In the genomic region with DNA sequence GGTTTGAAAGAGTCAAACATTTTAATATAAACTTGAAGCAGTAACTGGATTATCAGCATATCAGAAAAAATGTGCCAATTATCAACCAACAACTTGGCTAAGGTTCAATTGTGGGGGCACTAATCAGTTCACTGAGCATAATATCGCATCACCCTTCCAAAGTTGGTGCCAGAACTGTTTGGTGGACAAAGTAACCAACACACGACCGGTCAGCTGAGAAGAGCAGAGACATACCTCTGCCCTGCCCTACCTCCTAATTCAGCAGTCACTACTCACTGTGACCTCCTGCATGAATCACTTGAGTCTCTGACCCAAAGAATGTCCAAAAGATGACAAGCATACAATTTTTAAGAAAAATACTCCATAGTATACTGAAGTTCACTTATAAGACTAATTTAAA, we compare ENCODE assay signal across 16 cellular contexts. TPM values are rescaled to one million over a fixed set of nuclear protein-coding genes. Genes with fewer than 3 reads are reported as not detected.
DNase-seq lines count a peak whose midpoint lies in the region; ATAC-seq, FAIRE-seq and TF ChIP-seq lines count a peak whose summit lies in the region.
"Had no signal": no experiment of that assay in that cellular context is flagged by ENCODE, and none has a peak within 500 bp of the region (broad histone marks: within the 10 kb centered on the region; RNA-seq: fewer than 3 reads in every experiment).

No MANE protein-coding gene starts in this region.

- no peak overlapping the region for H3K27ac Mint-ChIP-seq in activated T-helper 2 cell treated with anti-CD3 and anti-CD28 coated beads, Interferon-gamma antibody, Interleukin-2, Interleukin-4, amounts not matched to agents 10 μg/mL and 5 μg/mL and 100 μg/mL, durations not matched to agents 14 hours and 24 hours and 36 hours
- H3K27ac Mint-ChIP-seq: CD8-positive, alpha-beta T cell had no signal

- no peak overlapping the region for H3K4me3 Mint-ChIP-seq in activated T-helper 2 cell treated with anti-CD3 and anti-CD28 coated beads, Interferon-gamma antibody, Interleukin-2, Interleukin-4, amounts not matched to agents 10 μg/mL and 5 μg/mL and 100 μg/mL, durations not matched to agents 14 hours and 24 hours and 36 hours (ENCODE audit: low read depth)
- H3K4me3 Mint-ChIP-seq: CD8-positive, alpha-beta T cell had no signal

- no peaks in the 10 kb centered on the region for H3K27me3 Mint-ChIP-seq in activated T-helper 2 cell treated with anti-CD3 and anti-CD28 coated beads, Interferon-gamma antibody, Interleukin-2, Interleukin-4, amounts not matched to agents 10 μg/mL and 5 μg/mL and 100 μg/mL, durations not matched to agents 14 hours and 24 hours and 36 hours (ENCODE audit: low read depth)

- no peaks in the 10 kb centered on the region for H3K9me3 ChIP-seq in smooth muscle cell (replicated peaks; ENCODE audit: low read depth)
- H3K9me3 ChIP-seq in right lobe of liver = no peaks in the 10 kb centered on the region
- H3K9me3 ChIP-seq: BE2C had no signal

- H3K36me3 Mint-ChIP-seq in activated T-helper 2 cell treated with anti-CD3 and anti-CD28 coated beads, Interferon-gamma antibody, Interleukin-2, Interleukin-4, amounts not matched to agents 10 μg/mL and 5 μg/mL and 100 μg/mL, durations not matched to agents 14 hours and 24 hours and 36 hours (ENCODE audit: low read depth) = peaks cover 31% of the 10 kb centered on the region

- H3K9ac ChIP-seq in smooth muscle cell (ENCODE audit: low read depth) = peak overlapping the region; percentile 93

- no peaks in the 10 kb centered on the region for H4K20me1 ChIP-seq in smooth muscle cell (ENCODE audit: low read depth)

- TF ChIP-seq CTCF in smooth muscle cell (IDR thresholded peaks at IDR 0.05; ENCODE audit: borderline replicate concordance, insufficient read depth, poor library complexity, severe bottlenecking) (no peak), right lobe of liver (IDR thresholded peaks at IDR 0.05) (no peak)

- no peak overlapping the region for H2AFZ ChIP-seq in smooth muscle cell (ENCODE audit: low read depth)

- intact Hi-C loops in activated T-helper 2 cell treated with anti-CD3 and anti-CD28 coated beads, Interferon-gamma antibody, Interleukin-2, Interleukin-4, amounts not matched to agents 10 μg/mL and 5 μg/mL and 100 μg/mL, durations not matched to agents 14 hours and 24 hours and 36 hours (cut with micrococcal nuclease) = no loop called here
- intact Hi-C loops in right lobe of liver (cut with DNase I) = no loop called here

- FAIRE-seq in RCC 7860 (lab: Jason Lieb, UNC) = peak; percentile 91
- FAIRE-seq: GM18507, K562 had no signal

- H3K4me3 ChIP-seq in smooth muscle cell (no peak overlapping the region), right lobe of liver (no peak overlapping the region)
- H3K4me3 ChIP-seq: K562 had no signal

- peak; percentile 28 for DNase-seq in EL
- DNase-seq in RCC 7860 (ENCODE audit: low spot score) = peak; percentile 85
- peak; percentile 56 for DNase-seq in glomerular visceral epithelial cell (ENCODE audit: extremely low spot score)
- no peak for DNase-seq in smooth muscle cell (lab: John Stamatoyannopoulos, UW; ENCODE audit: unreplicated experiment)
- DNase-seq in activated T-helper 2 cell treated with anti-CD3 and anti-CD28 coated beads, Interferon-gamma antibody, Interleukin-2, Interleukin-4, amounts not matched to agents 10 μg/mL and 5 μg/mL and 100 μg/mL, durations not matched to agents 14 hours and 24 hours and 36 hours (ENCODE audit: low spot score) = no peak
- no peak for DNase-seq in right lobe of liver
- no peak for DNase-seq in NCI-H1436 treated with DMSO at 0.1 percent for 48 hours (lab: John Stamatoyannopoulos, UW)
- DNase-seq: BE2C; CD8-positive, alpha-beta T cell; NCI-H1092; NCI-H1694 treated with DMSO at 0.1 percent for 48 hours; NCI-H446; SHP77 had no signal

- peaks cover 80% of the 10 kb centered on the region for H3K79me2 ChIP-seq in smooth muscle cell (ENCODE audit: low read depth)

- 70% methylated on average over 3 of the region's 3 CpGs for WGBS in smooth muscle cell (ENCODE audit: low lambda C conversion rate)
- WGBS in right lobe of liver (ENCODE audit: insufficient coverage, low coverage, low lambda C conversion rate, missing lambda C conversion rate) = 69% methylated on average over 3 of the region's 3 CpGs

- no peak for ATAC-seq in right lobe of liver
- ATAC-seq: CD8-positive, alpha-beta T cell; K562; SK-N-SH treated with all-trans-retinoic acid at 6 μM for 48 hours had no signal

- TF ChIP-seq POLR2A in right lobe of liver (IDR thresholded peaks at IDR 0.05) = no peak

- H3K36me3 ChIP-seq in smooth muscle cell (ENCODE audit: low read depth) (no peaks in the 10 kb centered on the region), right lobe of liver (no peaks in the 10 kb centered on the region)
- H3K36me3 ChIP-seq: BE2C had no signal

- H3K4me1 ChIP-seq in smooth muscle cell (ENCODE audit: low read depth) = peaks cover 36% of the 10 kb centered on the region
- no peaks in the 10 kb centered on the region for H3K4me1 ChIP-seq in right lobe of liver
- H3K4me1 ChIP-seq: BE2C had no signal

- H3K27ac ChIP-seq in smooth muscle cell (ENCODE audit: low read depth) (peak overlapping the region; percentile 99), right lobe of liver (no peak overlapping the region)

- H3K4me2 ChIP-seq in smooth muscle cell = peak overlapping the region; percentile 81

- H3K27me3 ChIP-seq in smooth muscle cell (ENCODE audit: low read depth) (no peaks in the 10 kb centered on the region), right lobe of liver (no peaks in the 10 kb centered on the region)
- H3K27me3 ChIP-seq: BE2C had no signal

- H3K4me1 Mint-ChIP-seq in activated T-helper 2 cell treated with anti-CD3 and anti-CD28 coated beads, Interferon-gamma antibody, Interleukin-2, Interleukin-4, amounts not matched to agents 10 μg/mL and 5 μg/mL and 100 μg/mL, durations not matched to agents 14 hours and 24 hours and 36 hours (ENCODE audit: low read depth) = peaks cover 69% of the 10 kb centered on the region

- H3F3A ChIP-seq in smooth muscle cell (ENCODE audit: low read depth) = peaks cover 12% of the 10 kb centered on the region

- H3K9me3 Mint-ChIP-seq in activated T-helper 2 cell treated with anti-CD3 and anti-CD28 coated beads, Interferon-gamma antibody, Interleukin-2, Interleukin-4, amounts not matched to agents 10 μg/mL and 5 μg/mL and 100 μg/mL, durations not matched to agents 14 hours and 24 hours and 36 hours = peaks cover 17% of the 10 kb centered on the region

RNA-seq across cellular contexts. Expression of gene TSPAN5, which starts 53.2 kb away (rescaled TPM):
- total RNA-seq in smooth muscle cell (28.3 and 36.9 TPM in 2 replicates), right lobe of liver (1 to 10 TPM in 1 of 6 experiments, under 1 TPM in 5; 0.12 to 1.2 (median 0.50) TPM)
- polyA plus RNA-seq in smooth muscle cell = 33.7 and 35.8 TPM in 2 replicates
- total RNA-seq in activated T-helper 2 cell treated with anti-CD3 and anti-CD28 coated beads, Interferon-gamma antibody, Interleukin-2, Interleukin-4, amounts not matched to agents 10 μg/mL and 5 μg/mL and 100 μg/mL, durations not matched to agents 14 hours and 24 hours and 36 hours = 21.1 and 24.4 TPM in 2 replicates

Comparison
In these comparisons a context has a peak if more than half of its experiments do, and no peak if none do; other contexts are left out.
1. DNase-seq: peak in EL (single experiment), RCC 7860 (single experiment) and glomerular visceral epithelial cell (single experiment); none in smooth muscle cell (single experiment), activated T-helper 2 cell treated with anti-CD3 and anti-CD28 coated beads, Interferon-gamma antibody, Interleukin-2, Interleukin-4, amounts not matched to agents 10 μg/mL and 5 μg/mL and 100 μg/mL, durations not matched to agents 14 hours and 24 hours and 36 hours (single experiment), right lobe of liver (0 of 3) and NCI-H1436 treated with DMSO at 0.1 percent for 48 hours (single experiment).